In genomic region chr6:53796791-53797190, GRCh38 we compare ENCODE assay signal across 11 cellular contexts. TPM values are rescaled to one million over a fixed set of nuclear protein-coding genes. Genes with fewer than 3 reads are reported as not detected.
DNase-seq lines count a peak whose midpoint lies in the region; ATAC-seq, FAIRE-seq and TF ChIP-seq lines count a peak whose summit lies in the region.
"Had no signal": no experiment of that assay in that cellular context is flagged by ENCODE, and none has a peak within 500 bp of the region (broad histone marks: within the 10 kb centered on the region; RNA-seq: fewer than 3 reads in every experiment).

No MANE protein-coding gene starts in this region.

- ATAC-seq in HCT116 (no peak), GM19328 (IDR thresholded peaks at IDR 0.05; ENCODE audit: unreplicated experiment) (no peak)

- H3K9me2 ChIP-seq in HCT116 (ENCODE audit: insufficient read depth) = no peaks in the 10 kb centered on the region
- no peaks in the 10 kb centered on the region for H3K9me2 ChIP-seq in hepatocyte (replicated peaks; ENCODE audit: insufficient read depth)

- H3K36me3 ChIP-seq in HCT116 (ENCODE audit: control insufficient read depth in 1 of 2, insufficient read depth in 2 of 2, low read length in 2 of 2) = no peaks in the 10 kb centered on the region
- H3K36me3 ChIP-seq in hepatocyte (replicated peaks; ENCODE audit: insufficient read depth, low read depth) = no peaks in the 10 kb centered on the region

- RAD21 ChIA-PET in HCT116 (lab: Charles Lee; ENCODE audit: low non-redundant PET in 1 of 2, low total read pairs in 2 of 2, uncharacterized antibody in 2 of 2, unreplicated experiment in 2 of 2) = no interaction called here

- TF ChIP-seq RAD21 in HCT116 (IDR thresholded peaks at IDR 0.05; ENCODE audit: low read depth) = no peak

- no peak for FAIRE-seq in HTR-8/SVneo (lab: Jason Lieb, UNC)

- H3K9ac ChIP-seq in HCT116 (ENCODE audit: low read length) = peak overlapping the region; percentile 76

- peaks cover 41% of the 10 kb centered on the region for H3K4me1 Mint-ChIP-seq in activated T-helper 1 cell treated with anti-CD3 and anti-CD28 coated beads, Interleukin-12 subunit alpha, Interleukin-12 subunit beta, Interleukin-2, Interleukin-4 antibody, amounts not matched to agents 30 ng/mL and 10 ng/mL and 1 ng/mL, durations not matched to agents 14 hours and 24 hours and 36 hours (ENCODE audit: low read depth)

- H2AFZ ChIP-seq in HCT116 (ENCODE audit: low read depth, low read length, poor library complexity, severe bottlenecking) (no peak overlapping the region), hepatocyte (no peak overlapping the region)

- BruUV-seq in HCT116 (replicated peaks; lab: Mats Ljungman, UMichigan) = no TSS peak

- CTCF ChIA-PET in HCT116 (lab: Charles Lee) = interaction anchor here (0.9 kb wide), 1 partner anchor 71 kb away, joined by 4 read pairs; no protein-coding TSS in a partner anchor

- H3K36me3 Mint-ChIP-seq in activated T-helper 1 cell treated with anti-CD3 and anti-CD28 coated beads, Interleukin-12 subunit alpha, Interleukin-12 subunit beta, Interleukin-2, Interleukin-4 antibody, amounts not matched to agents 30 ng/mL and 10 ng/mL and 1 ng/mL, durations not matched to agents 14 hours and 24 hours and 36 hours (ENCODE audit: low read depth) = no peaks in the 10 kb centered on the region

- peaks cover 61% of the 10 kb centered on the region for H3K79me2 ChIP-seq in HCT116 (ENCODE audit: insufficient read depth, low read length)
- H3K79me2 ChIP-seq in hepatocyte = peaks cover 70% of the 10 kb centered on the region

- WGBS in hepatocyte (ENCODE audit: low lambda C conversion rate, missing lambda C conversion rate) = 42% methylated on average over 5 of the region's 5 CpGs

- no peaks in the 10 kb centered on the region for H4K20me1 ChIP-seq in HCT116 (ENCODE audit: insufficient read depth)
- H4K20me1 ChIP-seq in hepatocyte (ENCODE audit: insufficient read depth, poor library complexity, severe bottlenecking) = peaks cover 40% of the 10 kb centered on the region

- H3K4me2 ChIP-seq in HCT116 (ENCODE audit: low read length) (peak overlapping the region; percentile 95), hepatocyte (peak overlapping the region; percentile 87)

- peak overlapping the region; percentile 96 for H3K4me3 Mint-ChIP-seq in activated T-helper 1 cell treated with anti-CD3 and anti-CD28 coated beads, Interleukin-12 subunit alpha, Interleukin-12 subunit beta, Interleukin-2, Interleukin-4 antibody, amounts not matched to agents 30 ng/mL and 10 ng/mL and 1 ng/mL, durations not matched to agents 14 hours and 24 hours and 36 hours

- no peaks in the 10 kb centered on the region for H3K9me3 Mint-ChIP-seq in activated T-helper 1 cell treated with anti-CD3 and anti-CD28 coated beads, Interleukin-12 subunit alpha, Interleukin-12 subunit beta, Interleukin-2, Interleukin-4 antibody, amounts not matched to agents 30 ng/mL and 10 ng/mL and 1 ng/mL, durations not matched to agents 14 hours and 24 hours and 36 hours
- H3K9me3 Mint-ChIP-seq: activated naive CD4-positive, alpha-beta T cell treated with anti-CD3 and anti-CD28 coated beads for 36 hours had no signal

- H3K27ac Mint-ChIP-seq in activated T-helper 1 cell treated with anti-CD3 and anti-CD28 coated beads, Interleukin-12 subunit alpha, Interleukin-12 subunit beta, Interleukin-2, Interleukin-4 antibody, amounts not matched to agents 30 ng/mL and 10 ng/mL and 1 ng/mL, durations not matched to agents 14 hours and 24 hours and 36 hours = no peak overlapping the region
- H3K27ac Mint-ChIP-seq: activated naive CD4-positive, alpha-beta T cell treated with anti-CD3 and anti-CD28 coated beads for 36 hours had no signal

- H3K27me3 ChIP-seq in HCT116 (ENCODE audit: insufficient read depth, low read length) = no peaks in the 10 kb centered on the region
- no peaks in the 10 kb centered on the region for H3K27me3 ChIP-seq in hepatocyte

- H3K27me3 Mint-ChIP-seq in activated T-helper 1 cell treated with anti-CD3 and anti-CD28 coated beads, Interleukin-12 subunit alpha, Interleukin-12 subunit beta, Interleukin-2, Interleukin-4 antibody, amounts not matched to agents 30 ng/mL and 10 ng/mL and 1 ng/mL, durations not matched to agents 14 hours and 24 hours and 36 hours (ENCODE audit: insufficient read depth) = peaks cover 43% of the 10 kb centered on the region

- H3K27ac ChIP-seq in HCT116 (ENCODE audit: low read depth, low read length) = no peak overlapping the region
- peak overlapping the region; percentile 95 for H3K27ac ChIP-seq in hepatocyte
- H3K27ac ChIP-seq in skin epidermis = peak overlapping the region in 7 of 21 experiments; percentile 67 to 92 (median 84)

- DNase-seq in HCT116 (ENCODE audit: low read depth, low spot score) (no peak), hepatocyte (ENCODE audit: low spot score) (no peak), HTR-8/SVneo (ENCODE audit: insufficient read length, low spot score) (no peak), anterior cingulate cortex (lab: John Stamatoyannopoulos, UW) (no peak), germinal center (ENCODE audit: low spot score) (no peak)
- DNase-seq in activated T-helper 1 cell treated with anti-CD3 and anti-CD28 coated beads, Interleukin-12 subunit alpha, Interleukin-12 subunit beta, Interleukin-2, Interleukin-4 antibody, amounts not matched to agents 30 ng/mL and 10 ng/mL and 1 ng/mL, durations not matched to agents 14 hours and 24 hours and 36 hours (ENCODE audit: low spot score) = no peak
- DNase-seq: activated naive CD4-positive, alpha-beta T cell treated with anti-CD3 and anti-CD28 coated beads for 36 hours; GDM1; T1000 had no signal

- intact Hi-C loops in HCT116 (cut with micrococcal nuclease) = no loop called here
- intact Hi-C loops in activated T-helper 1 cell treated with anti-CD3 and anti-CD28 coated beads, Interleukin-12 subunit alpha, Interleukin-12 subunit beta, Interleukin-2, Interleukin-4 antibody, amounts not matched to agents 30 ng/mL and 10 ng/mL and 1 ng/mL, durations not matched to agents 14 hours and 24 hours and 36 hours (cut with micrococcal nuclease) = loop anchor here (10.0 kb wide), 1 partner anchor 1512 kb away; the partner anchor contains the start of gene MCM3

- H3K4me1 ChIP-seq in HCT116 (ENCODE audit: control insufficient read depth in 1 of 2, insufficient read depth in 2 of 2, low read length in 2 of 2) (peaks cover 25 to 46% of the 10 kb centered on the region in 2 experiments), hepatocyte (ENCODE audit: insufficient read depth) (peaks cover 15% of the 10 kb centered on the region)

- TF ChIP-seq POLR2A in HCT116 (IDR thresholded peaks at IDR 0.05; ENCODE audit: borderline replicate concordance, extremely low read depth, insufficient read depth, insufficient read length) = no peak

- POLR2A ChIA-PET in HCT116 (lab: Charles Lee) = no interaction called here

- H3K9me3 ChIP-seq in HCT116 (ENCODE audit: control insufficient read depth in 1 of 2, insufficient read depth in 1 of 2, low read depth in 1 of 2, low read length in 2 of 2) = no peaks in the 10 kb centered on the region
- H3K9me3 ChIP-seq in hepatocyte (ENCODE audit: low read depth) = no peaks in the 10 kb centered on the region

- TF ChIP-seq CTCF in HCT116 (IDR thresholded peaks at IDR 0.05 in 2 of 3, conservative IDR thresholded peaks at IDR 0.05 in 1 of 3; ENCODE audit: borderline replicate concordance in 1 of 3, insufficient read depth in 1 of 3, low read depth in 2 of 3, low read length in 2 of 3) (no peak), hepatocyte (IDR thresholded peaks at IDR 0.05; ENCODE audit: poor library complexity) (no peak)

- H3K4me3 ChIP-seq in HCT116 (replicated peaks in 1 of 2; ENCODE audit: low read depth in 1 of 2, low read length in 2 of 2) (peak overlapping the region; percentile 65 to 75), hepatocyte (peak overlapping the region; percentile 84), skin epidermis (peak overlapping the region in 5 of 7 experiments; percentile 64 to 90 (median 79))

TF ChIP-seq in HCT116, 20 proteins besides CTCF, POLR2A, EP300 and RAD21:
- TF ChIP-seq SIN3A (IDR thresholded peaks at IDR 0.05; ENCODE audit: low read depth) (0 out of 2 replicates have a peak, but pooled peaks have one; percentile 1), ZFX (IDR thresholded peaks at IDR 0.05) (no peak)

RNA-seq across cellular contexts. Expression of gene LRRC1, which starts 2.0 kb away (rescaled TPM):
- 19.8 TPM for total RNA-seq in HCT116 (2021; ENCODE audit: unreplicated experiment)
- polyA plus RNA-seq in HCT116 (2012) = 10.9 and 11.9 TPM in 2 replicates
- total RNA-seq in activated T-helper 1 cell treated with anti-CD3 and anti-CD28 coated beads, Interleukin-12 subunit alpha, Interleukin-12 subunit beta, Interleukin-2, Interleukin-4 antibody, amounts not matched to agents 30 ng/mL and 10 ng/mL and 1 ng/mL, durations not matched to agents 14 hours and 24 hours and 36 hours = 1.7 and 1.9 TPM in 2 replicates
- total RNA-seq in hepatocyte = 45.7 and 54.3 TPM in 2 replicates
- polyA plus RNA-seq in hepatocyte = 61.4 and 70.6 TPM in 2 replicates
